Comparison of ENCODE assay signal across 8 cellular contexts in the genomic region with DNA sequence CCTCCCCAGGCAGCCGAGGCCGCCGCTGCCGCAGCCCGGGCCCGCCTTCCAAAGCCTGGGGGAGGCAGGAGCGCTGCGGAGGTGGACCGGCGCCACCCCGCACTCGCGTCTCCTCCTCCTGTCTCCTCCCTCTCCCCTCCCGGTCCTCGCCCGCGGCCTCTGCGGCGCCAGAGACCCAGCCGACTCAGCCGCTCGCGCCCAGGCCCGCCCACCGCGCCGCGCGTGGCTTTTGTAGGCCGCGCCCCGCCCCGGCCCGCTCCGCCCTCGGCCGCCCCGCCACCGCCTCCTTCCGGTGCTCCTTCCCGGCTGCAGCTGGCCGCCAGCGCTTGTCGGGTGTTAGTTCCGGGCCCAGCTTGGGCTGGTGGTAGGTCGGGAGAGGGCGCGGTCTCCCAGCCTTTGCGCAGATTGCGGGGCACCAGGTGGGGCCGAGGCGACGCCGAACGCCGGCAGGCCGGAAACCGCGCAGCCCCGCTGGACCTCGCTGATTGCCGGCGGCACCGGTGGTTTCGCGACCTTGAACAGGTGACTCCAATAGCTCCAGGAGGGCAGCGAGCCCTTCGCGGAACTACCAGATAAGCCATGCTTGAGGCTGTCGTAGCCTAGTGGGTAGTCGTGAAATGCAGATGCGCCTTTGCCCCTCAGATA. TPM values are rescaled to one million over a fixed set of nuclear protein-coding genes. Genes with fewer than 3 reads are reported as not detected.
DNase-seq lines count a peak whose midpoint lies in the region; ATAC-seq and TF ChIP-seq lines count a peak whose summit lies in the region.

A gene with protein sequence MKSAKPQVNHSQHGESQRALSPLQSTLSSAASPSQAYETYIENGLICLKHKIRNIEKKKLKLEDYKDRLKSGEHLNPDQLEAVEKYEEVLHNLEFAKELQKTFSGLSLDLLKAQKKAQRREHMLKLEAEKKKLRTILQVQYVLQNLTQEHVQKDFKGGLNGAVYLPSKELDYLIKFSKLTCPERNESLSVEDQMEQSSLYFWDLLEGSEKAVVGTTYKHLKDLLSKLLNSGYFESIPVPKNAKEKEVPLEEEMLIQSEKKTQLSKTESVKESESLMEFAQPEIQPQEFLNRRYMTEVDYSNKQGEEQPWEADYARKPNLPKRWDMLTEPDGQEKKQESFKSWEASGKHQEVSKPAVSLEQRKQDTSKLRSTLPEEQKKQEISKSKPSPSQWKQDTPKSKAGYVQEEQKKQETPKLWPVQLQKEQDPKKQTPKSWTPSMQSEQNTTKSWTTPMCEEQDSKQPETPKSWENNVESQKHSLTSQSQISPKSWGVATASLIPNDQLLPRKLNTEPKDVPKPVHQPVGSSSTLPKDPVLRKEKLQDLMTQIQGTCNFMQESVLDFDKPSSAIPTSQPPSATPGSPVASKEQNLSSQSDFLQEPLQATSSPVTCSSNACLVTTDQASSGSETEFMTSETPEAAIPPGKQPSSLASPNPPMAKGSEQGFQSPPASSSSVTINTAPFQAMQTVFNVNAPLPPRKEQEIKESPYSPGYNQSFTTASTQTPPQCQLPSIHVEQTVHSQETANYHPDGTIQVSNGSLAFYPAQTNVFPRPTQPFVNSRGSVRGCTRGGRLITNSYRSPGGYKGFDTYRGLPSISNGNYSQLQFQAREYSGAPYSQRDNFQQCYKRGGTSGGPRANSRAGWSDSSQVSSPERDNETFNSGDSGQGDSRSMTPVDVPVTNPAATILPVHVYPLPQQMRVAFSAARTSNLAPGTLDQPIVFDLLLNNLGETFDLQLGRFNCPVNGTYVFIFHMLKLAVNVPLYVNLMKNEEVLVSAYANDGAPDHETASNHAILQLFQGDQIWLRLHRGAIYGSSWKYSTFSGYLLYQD (minus strand): TSS at position 202 of the 645 bp plus-strand sequence. CDS start 1,431 bp downstream, outside the sequence.

- H3K27ac ChIP-seq in CD4-positive, alpha-beta T cell (ENCODE audit: low read depth, low read length), result peak within 1 kb of the TSS; percentile 51
- H3K27ac ChIP-seq in liver (ENCODE audit: low read depth in 1 of 2, low read length in 2 of 2), result peak within 1 kb of the TSS; percentile 74 to 87

- POLR2A ChIA-PET in CD4-positive, alpha-beta T cell (lab: Charles Lee), result interaction anchor here (0.7 to 3.5 kb wide), 10 partner anchors 8 to 1374 kb away, joined by 3 to 47 read pairs (median 5); partner anchors contain the start of genes ERGIC2 and IPO8

- H3K4me3 ChIP-seq in liver (ENCODE audit: low read depth in 1 of 3, low read length in 3 of 3), result peak within 1 kb of the TSS; percentile 86 to 97 (median 88)

- no peaks in the 10 kb centered on the region for H3K9me3 ChIP-seq in CD4-positive, alpha-beta T cell (ENCODE audit: control insufficient read depth, low read length)
- H3K9me3 ChIP-seq in liver (ENCODE audit: control insufficient read depth in 4 of 4, low read length in 3 of 4), result no peaks in the 10 kb centered on the region

- no peaks in the 10 kb centered on the region for H3K36me3 ChIP-seq in liver (ENCODE audit: control insufficient read depth in 4 of 4, insufficient read depth in 3 of 4, low read depth in 1 of 4, low read length in 3 of 4)

- intact Hi-C loops in CD4-positive, alpha-beta T cell (cut with DNase I, micrococcal nuclease), result loop anchor here (1.0 to 10.0 kb wide), 8 partner anchors 52 to 1920 kb away; partner anchors contain the start of genes DNM1L (in 1 of the 2), ETFBKMT (in 1 of the 2), IPO8 (in 1 of the 2) and SINHCAF (in 1 of the 2)

- under 1% methylated on average over 72 of the region's 72 CpGs for whole genome bisulfite sequencing in liver

- peak within 1 kb of the TSS; percentile 77 for H3K27ac Mint-ChIP-seq in CD4-positive, alpha-beta T cell

- CTCF ChIA-PET in CD4-positive, alpha-beta T cell (lab: Charles Lee), result interaction anchor here (0.6 to 2.0 kb wide), 5 partner anchors 42 to 96 kb away, joined by 3 to 7 read pairs (median 3); partner anchors contain the start of gene IPO8

- no peaks in the 10 kb centered on the region for H3K36me3 Mint-ChIP-seq in CD4-positive, alpha-beta T cell (ENCODE audit: low read depth)

- H3K4me1 Mint-ChIP-seq in CD4-positive, alpha-beta T cell (ENCODE audit: low read depth), result peaks cover 45% of the 10 kb centered on the region

- peak within 1 kb of the TSS; percentile 60 to 89 for H3K9ac ChIP-seq in liver (ENCODE audit: low read depth in 1 of 2, low read length in 2 of 2)

- no peaks in the 10 kb centered on the region for H3K27me3 ChIP-seq in CD4-positive, alpha-beta T cell (ENCODE audit: control insufficient read depth, insufficient read depth, low read length)
- H3K27me3 ChIP-seq in liver (ENCODE audit: control insufficient read depth in 4 of 4, insufficient read depth in 4 of 4, low read length in 3 of 4), result no peaks in the 10 kb centered on the region

- peak; percentile 86 to 96 (median 90) for DNase-seq in CD4-positive, alpha-beta T cell
- peak; percentile 98 for DNase-seq in NCI-H774 (lab: John Stamatoyannopoulos, UW)
- DNase-seq in activated CD4-positive, alpha-beta T cell treated with anti-CD3 and anti-CD28 coated beads, Interleukin-2, amount 50 U/mL, for 48 hours, result peak; percentile 92 to 95
- DNase-seq in dermis microvascular lymphatic vessel endothelial cell (ENCODE audit: low read depth in 2 of 2), result peak; percentile 78 to 97
- peak; percentile 94 for DNase-seq in stimulated activated CD4-positive, alpha-beta T cell treated with anti-CD3 and anti-CD28 coated beads, Interleukin-4, amount 100 ng/mL, for 1 hour

- peak; percentile 24 to 32 for TF ChIP-seq RAD21 in liver (IDR thresholded peaks at IDR 0.05)

- TF ChIP-seq CTCF in CD4-positive, alpha-beta T cell (IDR thresholded peaks at IDR 0.05), result peak; percentile 18
- no peak for TF ChIP-seq CTCF in liver (IDR thresholded peaks at IDR 0.05; ENCODE audit: low read depth, low read length, missing input control)

- H3K4me3 Mint-ChIP-seq in CD4-positive, alpha-beta T cell, result peak within 1 kb of the TSS; percentile 94

- H3K4me1 ChIP-seq in liver (ENCODE audit: control insufficient read depth in 4 of 4, insufficient read depth in 4 of 4, low read length in 3 of 4), result peaks cover 2 to 21% (median 4%) of the 10 kb centered on the region in 4 donors

- ATAC-seq in CD4-positive, alpha-beta T cell (ENCODE audit: poor library complexity), result peak; percentile 90
- ATAC-seq in GM19452 (IDR thresholded peaks at IDR 0.05; ENCODE audit: unreplicated experiment) (peak; percentile 91), HG03575 (IDR thresholded peaks at IDR 0.05; ENCODE audit: extremely low read depth, insufficient number of reproducible peaks, low FRiP score, unreplicated experiment) (peak; percentile 87)

- no peaks in the 10 kb centered on the region for H3K27me3 Mint-ChIP-seq in CD4-positive, alpha-beta T cell

- no peaks in the 10 kb centered on the region for H3K9me3 Mint-ChIP-seq in CD4-positive, alpha-beta T cell

TF ChIP-seq in liver, 16 proteins besides CTCF, POLR2A, EP300 and RAD21 (continues in another document):
- TF ChIP-seq SP1 (IDR thresholded peaks at IDR 0.05), result peak; percentile 31
- TF ChIP-seq, protein P1, sequence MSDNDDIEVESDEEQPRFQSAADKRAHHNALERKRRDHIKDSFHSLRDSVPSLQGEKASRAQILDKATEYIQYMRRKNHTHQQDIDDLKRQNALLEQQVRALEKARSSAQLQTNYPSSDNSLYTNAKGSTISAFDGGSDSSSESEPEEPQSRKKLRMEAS (IDR thresholded peaks at IDR 0.05), result no peak
- TF ChIP-seq FOXA1 (IDR thresholded peaks at IDR 0.05), result peak; percentile 6
- no peak for TF ChIP-seq NR2F2 (IDR thresholded peaks at IDR 0.05)
- TF ChIP-seq, protein P2, sequence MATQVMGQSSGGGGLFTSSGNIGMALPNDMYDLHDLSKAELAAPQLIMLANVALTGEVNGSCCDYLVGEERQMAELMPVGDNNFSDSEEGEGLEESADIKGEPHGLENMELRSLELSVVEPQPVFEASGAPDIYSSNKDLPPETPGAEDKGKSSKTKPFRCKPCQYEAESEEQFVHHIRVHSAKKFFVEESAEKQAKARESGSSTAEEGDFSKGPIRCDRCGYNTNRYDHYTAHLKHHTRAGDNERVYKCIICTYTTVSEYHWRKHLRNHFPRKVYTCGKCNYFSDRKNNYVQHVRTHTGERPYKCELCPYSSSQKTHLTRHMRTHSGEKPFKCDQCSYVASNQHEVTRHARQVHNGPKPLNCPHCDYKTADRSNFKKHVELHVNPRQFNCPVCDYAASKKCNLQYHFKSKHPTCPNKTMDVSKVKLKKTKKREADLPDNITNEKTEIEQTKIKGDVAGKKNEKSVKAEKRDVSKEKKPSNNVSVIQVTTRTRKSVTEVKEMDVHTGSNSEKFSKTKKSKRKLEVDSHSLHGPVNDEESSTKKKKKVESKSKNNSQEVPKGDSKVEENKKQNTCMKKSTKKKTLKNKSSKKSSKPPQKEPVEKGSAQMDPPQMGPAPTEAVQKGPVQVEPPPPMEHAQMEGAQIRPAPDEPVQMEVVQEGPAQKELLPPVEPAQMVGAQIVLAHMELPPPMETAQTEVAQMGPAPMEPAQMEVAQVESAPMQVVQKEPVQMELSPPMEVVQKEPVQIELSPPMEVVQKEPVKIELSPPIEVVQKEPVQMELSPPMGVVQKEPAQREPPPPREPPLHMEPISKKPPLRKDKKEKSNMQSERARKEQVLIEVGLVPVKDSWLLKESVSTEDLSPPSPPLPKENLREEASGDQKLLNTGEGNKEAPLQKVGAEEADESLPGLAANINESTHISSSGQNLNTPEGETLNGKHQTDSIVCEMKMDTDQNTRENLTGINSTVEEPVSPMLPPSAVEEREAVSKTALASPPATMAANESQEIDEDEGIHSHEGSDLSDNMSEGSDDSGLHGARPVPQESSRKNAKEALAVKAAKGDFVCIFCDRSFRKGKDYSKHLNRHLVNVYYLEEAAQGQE (IDR thresholded peaks at IDR 0.05), result peak; percentile 81
- TF ChIP-seq HNF4A (conservative IDR thresholded peaks at IDR 0.05), result no peak
- peak; percentile 72 for TF ChIP-seq YY1 (IDR thresholded peaks at IDR 0.05)
- no peak for TF ChIP-seq ATF3 (IDR thresholded peaks at IDR 0.05)
- TF ChIP-seq JUND (IDR thresholded peaks at IDR 0.05), result no peak

RNA-seq across cellular contexts. Expression of the gene that starts here (rescaled TPM):
- 10 to 100 TPM; 21.2 to 24.6 TPM for total RNA-seq in CD4-positive, alpha-beta T cell
- total RNA-seq in dermis microvascular lymphatic vessel endothelial cell, result 4.9 and 7.3 TPM in 2 replicates
- 10 to 100 TPM; 13.5 to 14.8 TPM for total RNA-seq in liver
- 1 to 10 TPM; 4.6 to 5.3 TPM for polyA plus RNA-seq in liver

Comparison
In these comparisons a context has a peak if more than half of its experiments do, and no peak if none do; other contexts are left out.
1. Peak in every context shown above with its lines: DNase-seq, ATAC-seq, H3K4me3 ChIP-seq and H3K27ac ChIP-seq.